In genomic region chr7:100687261-100687660, GRCh38 we compare ENCODE assay signal across 18 cellular contexts. TPM values are rescaled to one million over a fixed set of nuclear protein-coding genes. Genes with fewer than 3 reads are reported as not detected.
A peak's percentile ranks its signal among the peaks of the same experiment; 100 is the strongest.
DNase-seq lines count a peak whose midpoint lies in the region; ATAC-seq, FAIRE-seq and TF ChIP-seq lines count a peak whose summit lies in the region.
"Had no signal": no experiment of that assay in that cellular context is flagged by ENCODE, and none has a peak within 500 bp of the region (broad histone marks: within the 10 kb centered on the region; RNA-seq: fewer than 3 reads in every experiment).

No MANE protein-coding gene starts in this region.

- DNase-seq in breast epithelium (ENCODE audit: low spot score in 2 of 2) (no peak), mammary epithelial cell (no peak), K562 (ENCODE audit: extremely low read depth in 1 of 4, low spot score in 3 of 4) (no peak), uterus (no peak), retina (no peak)
- DNase-seq: AML-193; Caco-2; CD8-positive, alpha-beta memory T cell; DMS53; GF-D8 had no signal

- TF ChIP-seq RAD21 in K562 (CRISPR knock-in tag; conservative IDR thresholded peaks at IDR 0.05 in 1 of 2, IDR thresholded peaks at IDR 0.05 in 1 of 2) = no peak

- TF ChIP-seq CTCF in breast epithelium (IDR thresholded peaks at IDR 0.05) = no peak
- TF ChIP-seq CTCF in mammary epithelial cell (conservative IDR thresholded peaks at IDR 0.05 in 1 of 2, IDR thresholded peaks at IDR 0.05 in 1 of 2; ENCODE audit: extremely low read depth in 1 of 2, insufficient read depth in 1 of 2, low read depth in 1 of 2, low read length in 2 of 2) = no peak
- no peak for TF ChIP-seq CTCF in K562 (IDR thresholded peaks at IDR 0.05 in 2 of 3, conservative IDR thresholded peaks at IDR 0.05 in 1 of 3; ENCODE audit: insufficient read depth in 2 of 3, low read depth in 1 of 3, low read length in 3 of 3)
- no peak for TF ChIP-seq CTCF in uterus (IDR thresholded peaks at IDR 0.05)

- H3K27ac ChIP-seq in breast epithelium = peak overlapping the region; percentile 41 to 45
- no peak overlapping the region for H3K27ac ChIP-seq in mammary epithelial cell (ENCODE audit: insufficient read depth, low read depth, low read length)
- no peak overlapping the region for H3K27ac ChIP-seq in K562 (ENCODE audit: extremely low read depth, low read depth, low read length)
- peak overlapping the region; percentile 19 to 45 for H3K27ac ChIP-seq in uterus
- H3K27ac ChIP-seq: 22Rv1 had no signal

- TF ChIP-seq EP300 in K562 (IDR thresholded peaks at IDR 0.05; ENCODE audit: low read length) = no peak

- dilution Hi-C loops in mammary epithelial cell (cut with HindIII; ENCODE audit: low sequenced_read_pairs) = no loop called here

- 94% methylated on average over 8 of the region's 22 CpGs for WGBS in mammary epithelial cell (ENCODE audit: low coverage, missing lambda C conversion rate)
- WGBS in K562 (ENCODE audit: insufficient coverage, low coverage, missing lambda C conversion rate) = 86% methylated on average over 8 of the region's 22 CpGs

- TF ChIP-seq POLR2A in breast epithelium (IDR thresholded peaks at IDR 0.05) (no peak), K562 (conservative IDR thresholded peaks at IDR 0.05) (no peak), uterus (IDR thresholded peaks at IDR 0.05) (no peak)

- peaks cover 0 to 10% of the 10 kb centered on the region in 2 donors for H3K4me1 ChIP-seq in breast epithelium
- peaks cover 19% of the 10 kb centered on the region for H3K4me1 ChIP-seq in mammary epithelial cell (ENCODE audit: insufficient read depth, low read length)
- peaks cover 9 to 77% of the 10 kb centered on the region in 2 experiments for H3K4me1 ChIP-seq in K562 (replicated peaks in 1 of 2; ENCODE audit: control insufficient read depth in 2 of 2, insufficient read depth in 2 of 2, low read length in 2 of 2)
- peaks cover 12 to 28% of the 10 kb centered on the region in 2 donors for H3K4me1 ChIP-seq in uterus

- H4K20me1 ChIP-seq in mammary epithelial cell (ENCODE audit: insufficient read depth, low read length) (no peaks in the 10 kb centered on the region), K562 (replicated peaks; ENCODE audit: control insufficient read depth, insufficient read depth, low read length) (peaks cover 24% of the 10 kb centered on the region)

- no peak overlapping the region for H3K9ac ChIP-seq in mammary epithelial cell (ENCODE audit: insufficient read depth, low read length)
- no peak overlapping the region for H3K9ac ChIP-seq in K562 (ENCODE audit: insufficient read depth in 1 of 2, low read depth in 2 of 2, low read length in 2 of 2)
- H3K9ac ChIP-seq: BLaER1 had no signal

- intact Hi-C loops in breast epithelium (cut with DNase I; ENCODE audit: low total_unique reads) = loop anchor here (5.0 to 10.0 kb wide), 2 partner anchors 112 to 210 kb away; partner anchors contain the start of genes SAP25 and TSC22D4
- intact Hi-C loops in mammary epithelial cell (cut with micrococcal nuclease) = no loop called here
- intact Hi-C loops in K562 (cut with micrococcal nuclease) = no loop called here
- intact Hi-C loops in uterus (cut with DNase I; ENCODE audit: low total_unique reads) = loop anchor here (10.0 kb wide), 2 partner anchors 122 to 222 kb away; partner anchors contain the start of gene SPACDR

- H3K9me3 ChIP-seq in breast epithelium = no peaks in the 10 kb centered on the region
- H3K9me3 ChIP-seq in mammary epithelial cell (replicated peaks; ENCODE audit: insufficient read depth, low read length) = no peaks in the 10 kb centered on the region
- H3K9me3 ChIP-seq in K562 (replicated peaks; ENCODE audit: control insufficient read depth, insufficient read depth, low read depth, low read length) = no peaks in the 10 kb centered on the region
- no peaks in the 10 kb centered on the region for H3K9me3 ChIP-seq in uterus
- H3K9me3 ChIP-seq: BLaER1, Caco-2 had no signal

- POLR2A ChIA-PET in K562 (lab: Yijun Ruan, JAX) = interaction anchor here (0.6 to 1.2 kb wide), 3 partner anchors 18 to 169 kb away, joined by 3 read pairs; partner anchors contain the start of gene FBXO24

- H3K36me3 ChIP-seq in breast epithelium = peaks cover 26% of the 10 kb centered on the region
- peaks cover 1% of the 10 kb centered on the region for H3K36me3 ChIP-seq in mammary epithelial cell (ENCODE audit: insufficient read depth, low read length)
- peaks cover 88% of the 10 kb centered on the region; the same call in 2 of the 3 replicates for H3K36me3 ChIP-seq in K562 (ENCODE audit: control insufficient read depth, insufficient read depth, low read length)
- H3K36me3 ChIP-seq in uterus = no peaks in the 10 kb centered on the region

- ATAC-seq in K562 (no peak), GM21447 (IDR thresholded peaks at IDR 0.05; ENCODE audit: unreplicated experiment) (no peak)

- H3K27me3 ChIP-seq in breast epithelium (no peaks in the 10 kb centered on the region), mammary epithelial cell (ENCODE audit: insufficient read depth, low read length) (no peaks in the 10 kb centered on the region), K562 (ENCODE audit: control insufficient read depth in 2 of 2, insufficient read depth in 2 of 2, low read length in 2 of 2) (no peaks in the 10 kb centered on the region), uterus (no peaks in the 10 kb centered on the region)
- H3K27me3 ChIP-seq: BLaER1 had no signal

- in situ Hi-C loops in mammary epithelial cell (cut with MboI; ENCODE audit: low sequenced_read_pairs in 2 of 2) (loop anchor here in 1 of 2 donors (10.0 kb wide), 1 partner anchor 212 kb away; the partner anchor contains the start of gene TSC22D4), K562 (cut with MboI) (no loop called here)

- FAIRE-seq in K562 (lab: Jason Lieb, UNC) = no peak
- FAIRE-seq: GM19239, H54 had no signal

- BruUV-seq in mammary epithelial cell (replicated peaks; lab: Mats Ljungman, UMichigan) (no TSS peak), K562 (replicated peaks; lab: Mats Ljungman, UMichigan) (no TSS peak)

- H2AFZ ChIP-seq in mammary epithelial cell (ENCODE audit: low read depth, low read length) = no peak overlapping the region
- no peak overlapping the region for H2AFZ ChIP-seq in K562 (ENCODE audit: low read depth, low read length)

- no peak overlapping the region for H3K4me3 ChIP-seq in breast epithelium
- H3K4me3 ChIP-seq in mammary epithelial cell (replicated peaks in 1 of 3; ENCODE audit: insufficient read depth in 1 of 3, low read depth in 2 of 3, low read length in 3 of 3) = no peak overlapping the region
- H3K4me3 ChIP-seq in K562 = no peak overlapping the region
- no peak overlapping the region for H3K4me3 ChIP-seq in uterus
- H3K4me3 ChIP-seq: BLaER1 had no signal

- CTCF ChIA-PET in mammary epithelial cell (lab: Charles Lee; ENCODE audit: low non-redundant PET) (no interaction called here), K562 (lab: Yijun Ruan, JAX; ENCODE audit: low intra/inter-chr PET ratio) (interaction anchor here (0.7 kb wide), 1 partner anchor 13 kb away, joined by 4 read pairs; no protein-coding TSS in a partner anchor)

- H3K79me2 ChIP-seq in mammary epithelial cell (ENCODE audit: insufficient read depth, low read length) (peaks cover 46% of the 10 kb centered on the region), K562 (ENCODE audit: control insufficient read depth, insufficient read depth, low read length) (peaks cover 42% of the 10 kb centered on the region)

- H3K4me2 ChIP-seq in mammary epithelial cell (ENCODE audit: insufficient read depth, low read depth, low read length) (no peak overlapping the region), K562 (ENCODE audit: insufficient read depth, low read length) (no peak overlapping the region)
- H3K4me2 ChIP-seq: BLaER1 had no signal

- H3K9me1 ChIP-seq in K562 (ENCODE audit: control insufficient read depth, insufficient read depth, low read length) = no peaks in the 10 kb centered on the region

RNA-seq across cellular contexts. Expression of gene GIGYF1, which starts 6.8 kb away (rescaled TPM):
- total RNA-seq in breast epithelium (10 to 100 TPM; 25.0 to 39.0 (median 34.8) TPM), mammary epithelial cell (10 to 100 TPM; 12.7 to 22.3 TPM), K562 (2014; rRNA removed) (30.6 and 33.6 TPM in 2 replicates), K562 (2014; rRNA removed; fragmentation: Illumina TruSeq; extraction: Trizol) (7.7 and 8.0 TPM in 2 replicates), K562 (2015; rRNA removed; fragmentation: Illumina TruSeq; extraction: Trizol) (20.0 and 21.0 TPM in 2 replicates), K562 (2021) (57.8 and 76.2 TPM in 2 replicates), uterus (10 to 100 TPM in 3 of 4 donors, 1 to 10 TPM in 1; 9.7 to 90.9 (median 31.9) TPM)
- polyA plus RNA-seq in mammary epithelial cell (4.3 TPM), K562 (2011; rRNA removed) (9.7 and 12.7 TPM in 2 replicates), K562 (2014; fragmentation: Illumina TruSeq; extraction: Trizol) (16.8 and 24.3 TPM in 2 replicates), K562 (2014; fragmentation: Nextera tagmentation; extraction: Ambion mirVana) (1 to 10 TPM in 1 of 2 experiments, under 1 TPM in 1; 0.56 to 1.6 TPM), K562 (2014; rRNA removed) (39.5 and 59.2 TPM in 2 replicates)
- polyA minus RNA-seq in mammary epithelial cell = 11.2 TPM
- total RNA-seq in K562 (2011; cell fraction: chromatin; rRNA removed; ENCODE audit: low replicate concordance) = 84.5 and 200 TPM in 2 replicates
- total RNA-seq in K562 (2011; cell fraction: nucleolus; rRNA removed) = 145 and 152 TPM in 2 replicates
- 94.7 and 102 TPM in 2 replicates for total RNA-seq in K562 (2011; cell fraction: nucleoplasm; rRNA removed)
- 7.7 and 14.4 TPM in 2 replicates for polyA plus RNA-seq in K562 (2011; cell fraction: cytosol; rRNA removed)
- polyA plus RNA-seq in K562 (2011; cell fraction: nucleus; rRNA removed) = 110 and 242 TPM in 2 replicates
- 26.8 and 38.9 TPM in 2 replicates for polyA plus RNA-seq in K562 (2012)
- 3.1 and 4.1 TPM in 2 replicates for polyA minus RNA-seq in K562 (2011; rRNA and poly(A)+ RNA removed)
- polyA minus RNA-seq in K562 (2011; cell fraction: cytosol; rRNA and poly(A)+ RNA removed) = 11.6 and 11.9 TPM in 2 replicates
- 40.9 and 52.5 TPM in 2 replicates for polyA minus RNA-seq in K562 (2011; cell fraction: nucleus; rRNA and poly(A)+ RNA removed)

RNA-seq across cellular contexts. Expression of gene GNB2, which starts 13.7 kb away (rescaled TPM):
- total RNA-seq in breast epithelium (100 to 1,000 TPM; 113 to 197 (median 173) TPM), mammary epithelial cell (100 to 1,000 TPM in 1 of 2 donors, 10 to 100 TPM in 1; 91.4 to 243 TPM), K562 (2014; rRNA removed) (125 and 171 TPM in 2 replicates), K562 (2014; rRNA removed; fragmentation: Illumina TruSeq; extraction: Trizol) (25.4 and 37.1 TPM in 2 replicates), K562 (2015; rRNA removed; fragmentation: Illumina TruSeq; extraction: Trizol) (74.1 and 78.5 TPM in 2 replicates), K562 (2021) (320 and 323 TPM in 2 replicates), uterus (100 to 1,000 TPM in 2 of 4 donors, 10 to 100 TPM in 2; 72.0 to 245 (median 94.3) TPM)
- polyA plus RNA-seq in mammary epithelial cell (208 TPM), K562 (2011; rRNA removed) (83.8 and 104 TPM in 2 replicates), K562 (2014; fragmentation: Illumina TruSeq; extraction: Trizol) (212 and 251 TPM in 2 replicates), K562 (2014; fragmentation: Nextera tagmentation; extraction: Ambion mirVana) (1 to 10 TPM in 1 of 2 experiments, under 1 TPM in 1; 0.65 to 5.2 TPM), K562 (2014; rRNA removed) (189 and 193 TPM in 2 replicates)
- polyA minus RNA-seq in mammary epithelial cell = 226 TPM
- total RNA-seq in K562 (2011; cell fraction: chromatin; rRNA removed; ENCODE audit: low replicate concordance) = 52.2 and 165 TPM in 2 replicates
- total RNA-seq in K562 (2011; cell fraction: nucleolus; rRNA removed) = 119 and 144 TPM in 2 replicates
- 70.5 and 76.0 TPM in 2 replicates for total RNA-seq in K562 (2011; cell fraction: nucleoplasm; rRNA removed)
- polyA plus RNA-seq in K562 (2011; cell fraction: cytosol; rRNA removed) = 142 and 275 TPM in 2 replicates
- 125 and 179 TPM in 2 replicates for polyA plus RNA-seq in K562 (2011; cell fraction: nucleus; rRNA removed)
- 243 and 314 TPM in 2 replicates for polyA plus RNA-seq in K562 (2012)
- 21.4 and 50.9 TPM in 2 replicates for polyA minus RNA-seq in K562 (2011; rRNA and poly(A)+ RNA removed)
- 89.4 and 98.0 TPM in 2 replicates for polyA minus RNA-seq in K562 (2011; cell fraction: cytosol; rRNA and poly(A)+ RNA removed)
- 23.0 and 27.4 TPM in 2 replicates for polyA minus RNA-seq in K562 (2011; cell fraction: nucleus; rRNA and poly(A)+ RNA removed)

RNA-seq across cellular contexts. Expression of gene POP7, which starts 18.7 kb away (rescaled TPM):
- total RNA-seq in breast epithelium = 10 to 100 TPM; 25.8 to 28.2 (median 27.4) TPM
- total RNA-seq in mammary epithelial cell = 10 to 100 TPM; 29.2 to 52.2 TPM
- 65.2 TPM for polyA plus RNA-seq in mammary epithelial cell
- 17.2 TPM for polyA minus RNA-seq in mammary epithelial cell
- total RNA-seq in K562 (2011; cell fraction: chromatin; rRNA removed; ENCODE audit: low replicate concordance) = 7.9 and 28.1 TPM in 2 replicates
- total RNA-seq in K562 (2011; cell fraction: nucleolus; rRNA removed) = 39.7 and 46.0 TPM in 2 replicates
- total RNA-seq in K562 (2011; cell fraction: nucleoplasm; rRNA removed) = 24.5 and 27.6 TPM in 2 replicates
- 150 and 214 TPM in 2 replicates for total RNA-seq in K562 (2014; rRNA removed)
- 46.7 and 49.9 TPM in 2 replicates for total RNA-seq in K562 (2014; rRNA removed; fragmentation: Illumina TruSeq; extraction: Trizol)
- total RNA-seq in K562 (2015; rRNA removed; fragmentation: Illumina TruSeq; extraction: Trizol) = 115 TPM in 2 replicates
- total RNA-seq in K562 (2021) = 109 TPM in 2 replicates
- polyA plus RNA-seq in K562 (2011; rRNA removed) = 43.3 and 68.9 TPM in 2 replicates
- polyA plus RNA-seq in K562 (2011; cell fraction: cytosol; rRNA removed) = 72.5 and 209 TPM in 2 replicates
- 33.6 and 51.3 TPM in 2 replicates for polyA plus RNA-seq in K562 (2011; cell fraction: nucleus; rRNA removed)
- 73.1 and 110 TPM in 2 replicates for polyA plus RNA-seq in K562 (2012)
- polyA plus RNA-seq in K562 (2014; fragmentation: Illumina TruSeq; extraction: Trizol) = 46.0 and 87.4 TPM in 2 replicates
- 10 to 100 TPM; 11.5 to 27.1 TPM for polyA plus RNA-seq in K562 (2014; fragmentation: Nextera tagmentation; extraction: Ambion mirVana)
- polyA plus RNA-seq in K562 (2014; rRNA removed) = 163 and 191 TPM in 2 replicates
- polyA minus RNA-seq in K562 (2011; rRNA and poly(A)+ RNA removed) = 7.4 and 14.3 TPM in 2 replicates
- polyA minus RNA-seq in K562 (2011; cell fraction: cytosol; rRNA and poly(A)+ RNA removed) = 17.0 and 39.1 TPM in 2 replicates
- polyA minus RNA-seq in K562 (2011; cell fraction: nucleus; rRNA and poly(A)+ RNA removed) = 11.8 and 12.6 TPM in 2 replicates
- 10 to 100 TPM; 16.4 to 53.8 (median 23.8) TPM for total RNA-seq in uterus

RNA-seq across cellular contexts. Expression of gene ACTL6B, which starts 31.0 kb away (rescaled TPM):
- total RNA-seq in breast epithelium (not detected), mammary epithelial cell (not detected), K562 (2014; rRNA removed) (not detected in 2 replicates), K562 (2014; rRNA removed; fragmentation: Illumina TruSeq; extraction: Trizol) (not detected in 2 replicates), K562 (2015; rRNA removed; fragmentation: Illumina TruSeq; extraction: Trizol) (not detected in 2 replicates), K562 (2021) (not detected in 2 replicates), uterus (not detected)
- polyA plus RNA-seq in mammary epithelial cell (not detected), K562 (2011; rRNA removed) (not detected in 2 replicates), K562 (2014; fragmentation: Illumina TruSeq; extraction: Trizol) (not detected in 2 replicates), K562 (2014; fragmentation: Nextera tagmentation; extraction: Ambion mirVana) (not detected), K562 (2014; rRNA removed) (not detected in 2 replicates)
- not detected for polyA minus RNA-seq in mammary epithelial cell
- total RNA-seq in K562 (2011; cell fraction: chromatin; rRNA removed; ENCODE audit: low replicate concordance) = not detected in 2 replicates
- total RNA-seq in K562 (2011; cell fraction: nucleolus; rRNA removed) = not detected in 2 replicates
- total RNA-seq in K562 (2011; cell fraction: nucleoplasm; rRNA removed) = not detected in 2 replicates
- not detected in 2 replicates for polyA plus RNA-seq in K562 (2011; cell fraction: cytosol; rRNA removed)
- not detected in 2 replicates for polyA plus RNA-seq in K562 (2011; cell fraction: nucleus; rRNA removed)
- polyA plus RNA-seq in K562 (2012) = not detected in 2 replicates
- polyA minus RNA-seq in K562 (2011; rRNA and poly(A)+ RNA removed) = not detected in 2 replicates
- not detected in 2 replicates for polyA minus RNA-seq in K562 (2011; cell fraction: cytosol; rRNA and poly(A)+ RNA removed)
- polyA minus RNA-seq in K562 (2011; cell fraction: nucleus; rRNA and poly(A)+ RNA removed) = not detected in 2 replicates
- total RNA-seq: A673; Caco-2; CD8-positive, alpha-beta memory T cell had no signal
- polyA plus RNA-seq: CD8-positive, alpha-beta memory T cell; IgD-negative memory B cell had no signal

RNA-seq across cellular contexts. Expression of gene EPO, which starts 33.0 kb away (rescaled TPM):
- not detected for total RNA-seq in breast epithelium
- not detected for total RNA-seq in mammary epithelial cell
- not detected for polyA plus RNA-seq in mammary epithelial cell
- not detected for polyA minus RNA-seq in mammary epithelial cell
- total RNA-seq in K562 (2011; cell fraction: chromatin; rRNA removed; ENCODE audit: low replicate concordance) = 0.60 TPM in 1 of 2 replicates, not detected in the other
- total RNA-seq in K562 (2011; cell fraction: nucleolus; rRNA removed) = 0.26 and 0.33 TPM in 2 replicates
- not detected in 2 replicates for total RNA-seq in K562 (2011; cell fraction: nucleoplasm; rRNA removed)
- 0.20 TPM in 1 of 2 replicates, not detected in the other for total RNA-seq in K562 (2014; rRNA removed)
- not detected in 2 replicates for total RNA-seq in K562 (2014; rRNA removed; fragmentation: Illumina TruSeq; extraction: Trizol)
- total RNA-seq in K562 (2015; rRNA removed; fragmentation: Illumina TruSeq; extraction: Trizol) = not detected in 2 replicates
- not detected in 2 replicates for total RNA-seq in K562 (2021)
- polyA plus RNA-seq in K562 (2011; rRNA removed) = 0.07 and 0.20 TPM in 2 replicates
- 0.12 and 0.15 TPM in 2 replicates for polyA plus RNA-seq in K562 (2011; cell fraction: cytosol; rRNA removed)
- polyA plus RNA-seq in K562 (2011; cell fraction: nucleus; rRNA removed) = 0.29 and 0.53 TPM in 2 replicates
- polyA plus RNA-seq in K562 (2012) = 0.10 TPM in 1 of 2 replicates, not detected in the other
- polyA plus RNA-seq in K562 (2014; fragmentation: Illumina TruSeq; extraction: Trizol) = not detected in 2 replicates
- under 1 TPM in 1 of 2 experiments, not detected in 1; 0.06 TPM for polyA plus RNA-seq in K562 (2014; fragmentation: Nextera tagmentation; extraction: Ambion mirVana)
- 0.41 TPM in 1 of 2 replicates, not detected in the other for polyA plus RNA-seq in K562 (2014; rRNA removed)
- polyA minus RNA-seq in K562 (2011; rRNA and poly(A)+ RNA removed) = not detected in 2 replicates
- polyA minus RNA-seq in K562 (2011; cell fraction: cytosol; rRNA and poly(A)+ RNA removed) = not detected in 2 replicates
- polyA minus RNA-seq in K562 (2011; cell fraction: nucleus; rRNA and poly(A)+ RNA removed) = not detected in 2 replicates
- 1 to 10 TPM in 1 of 4 donors, not detected in 3; 1.1 TPM for total RNA-seq in uterus
- total RNA-seq: HT-29 had no signal
- polyA plus RNA-seq: CD8-positive, alpha-beta memory T cell; IgD-negative memory B cell had no signal

Comparison
In these comparisons a context has a peak if more than half of its experiments do, and no peak if none do; other contexts are left out.
1. H3K27ac ChIP-seq: peak in breast epithelium (2 of 2) and uterus (2 of 2); none in mammary epithelial cell (single experiment) and K562 (single experiment).
2. intact Hi-C loops: an anchor here in breast epithelium (5.0 to 10.0 kb wide) and uterus (10.0 kb wide); none called in mammary epithelial cell and K562.